In genomic region chr4:165325732-165326512, GRCh38 we compare ENCODE assay signal across 8 cellular contexts. TPM values are rescaled to one million over a fixed set of nuclear protein-coding genes. Genes with fewer than 3 reads are reported as not detected.
DNase-seq lines count a peak whose midpoint lies in the region; ATAC-seq and TF ChIP-seq lines count a peak whose summit lies in the region.

No MANE protein-coding gene starts in this region.

- CTCF ChIA-PET in MCF 10A (lab: Yijun Ruan, JAX), result interaction anchor here (0.6 to 2.7 kb wide), 7 partner anchors 12 to 213 kb away, joined by 3 to 12 read pairs (median 3); partner anchors contain the start of gene TMEM192

- H3K9me3 ChIP-seq in DND-41 (ENCODE audit: insufficient read depth, low read length, severe bottlenecking) (no peaks in the 10 kb centered on the region), mucosa of rectum (ENCODE audit: control insufficient read depth in 2 of 2, low read length in 2 of 2) (no peaks in the 10 kb centered on the region)

- TF ChIP-seq CTCF in DND-41 (IDR thresholded peaks at IDR 0.05; ENCODE audit: borderline replicate concordance, extremely low read depth, low read length, poor library complexity, severe bottlenecking) (no peak), MCF 10A (IDR thresholded peaks at IDR 0.05; ENCODE audit: unreplicated experiment) (no peak)

- H3K27me3 ChIP-seq in DND-41 (ENCODE audit: insufficient read depth, low read length, poor library complexity) (no peaks in the 10 kb centered on the region), mucosa of rectum (ENCODE audit: control insufficient read depth in 2 of 2, insufficient read depth in 2 of 2, low read length in 2 of 2) (no peaks in the 10 kb centered on the region)

- no peaks in the 10 kb centered on the region for H3K9me3 Mint-ChIP-seq in MCF 10A (ENCODE audit: unreplicated experiment)

- no peaks in the 10 kb centered on the region for H3K27me3 Mint-ChIP-seq in MCF 10A (ENCODE audit: insufficient read depth, unreplicated experiment)

- H3K9ac ChIP-seq in DND-41 (ENCODE audit: low read depth, low read length) (peak overlapping the region; percentile 68), mucosa of rectum (ENCODE audit: low read depth in 1 of 2, low read length in 2 of 2) (no peak overlapping the region)

- peaks cover 34% of the 10 kb centered on the region for H3K36me3 Mint-ChIP-seq in MCF 10A (ENCODE audit: insufficient read depth, unreplicated experiment)

- H3K4me3 ChIP-seq in DND-41 (ENCODE audit: low read depth in 1 of 2, low read length in 2 of 2), result peak overlapping the region; percentile 81 to 83; a peak in 2 of 4 replicates
- H3K4me3 ChIP-seq in mucosa of rectum (ENCODE audit: low read length in 2 of 2), result peak overlapping the region; percentile 80 to 95

- peak overlapping the region; percentile 86 for H2AFZ ChIP-seq in DND-41 (ENCODE audit: low read depth, low read length)

- no TSS peak for BruUV-seq in MCF 10A (replicated peaks; lab: Mats Ljungman, UMichigan)

- ATAC-seq in DND-41 (ENCODE audit: insufficient read depth, low read depth) (no peak), GM18511 (IDR thresholded peaks at IDR 0.05; ENCODE audit: unreplicated experiment) (no peak)

- peaks cover 22% of the 10 kb centered on the region for H3K4me1 Mint-ChIP-seq in MCF 10A (ENCODE audit: insufficient read depth, unreplicated experiment)

- peaks cover 14% of the 10 kb centered on the region for H3K36me3 ChIP-seq in DND-41 (ENCODE audit: insufficient read depth, low read length)
- no peaks in the 10 kb centered on the region for H3K36me3 ChIP-seq in mucosa of rectum (ENCODE audit: control insufficient read depth in 2 of 2, insufficient read depth in 2 of 2, low read length in 2 of 2)

- peaks cover 37% of the 10 kb centered on the region for H3K4me1 ChIP-seq in DND-41 (ENCODE audit: insufficient read depth, low read length)
- peaks cover 11 to 14% of the 10 kb centered on the region in 2 donors for H3K4me1 ChIP-seq in mucosa of rectum (ENCODE audit: control insufficient read depth in 2 of 2, insufficient read depth in 2 of 2, low read length in 2 of 2)

- H4K20me1 ChIP-seq in DND-41 (ENCODE audit: insufficient read depth, low read length), result peaks cover 27% of the 10 kb centered on the region

- intact Hi-C loops in MCF 10A (cut with micrococcal nuclease), result loop anchor here (1.0 to 5.0 kb wide), 7 partner anchors 37 to 214 kb away; partner anchors contain the start of gene TMEM192

- peak overlapping the region; percentile 67 for H3K4me2 ChIP-seq in DND-41 (ENCODE audit: insufficient read depth, low read length)

- POLR2A ChIA-PET in MCF 10A (lab: Yijun Ruan, JAX), result interaction anchor here (0.7 to 7.7 kb wide), 14 partner anchors 9 to 548 kb away, joined by 3 to 146 read pairs (median 8); partner anchors contain the start of genes KLHL2 and TMEM192

- H3K27ac ChIP-seq in DND-41 (ENCODE audit: low read length) (peak overlapping the region; percentile 91), mucosa of rectum (ENCODE audit: low read depth in 2 of 2, low read length in 2 of 2) (no peak overlapping the region)

- peaks cover 44% of the 10 kb centered on the region for H3K79me2 ChIP-seq in DND-41 (ENCODE audit: insufficient read depth, low read length)

- no peak for DNase-seq in DND-41
- DNase-seq in LoVo (ENCODE audit: low spot score), result peak; percentile 55
- peak; percentile 88 for DNase-seq in MCF 10A (ENCODE audit: unreplicated experiment)
- DNase-seq in NCI-H446 treated with DMSO at 0.1 percent for 48 hours (lab: John Stamatoyannopoulos, UW), result no peak
- no peak for DNase-seq in NCI-H1105 treated with DMSO at 0.1 percent for 48 hours (lab: John Stamatoyannopoulos, UW)
- DNase-seq in mucosa of gallbladder (ENCODE audit: low spot score), result no peak

- no peak overlapping the region for H3K4me3 Mint-ChIP-seq in MCF 10A (ENCODE audit: unreplicated experiment)

- H3K27ac Mint-ChIP-seq in MCF 10A (ENCODE audit: low read depth, unreplicated experiment), result no peak overlapping the region

RNA-seq across cellular contexts. Expression of gene MSMO1, which starts 1.5 kb away (rescaled TPM):
- total RNA-seq in MCF 10A (2022) (80.4 and 94.9 TPM in 2 replicates), mucosa of gallbladder (246 TPM)

RNA-seq across cellular contexts. Expression of gene CPE, which starts 52.9 kb away (rescaled TPM):
- total RNA-seq in MCF 10A (2022), result 8.3 and 9.1 TPM in 2 replicates
- 39.6 TPM for total RNA-seq in mucosa of gallbladder

Comparison
In these comparisons a context has a peak if more than half of its experiments do, and no peak if none do; other contexts are left out.
1. DNase-seq: peak in LoVo (single experiment) and MCF 10A (single experiment); none in DND-41 (single experiment), NCI-H446 treated with DMSO at 0.1 percent for 48 hours (single experiment), NCI-H1105 treated with DMSO at 0.1 percent for 48 hours (single experiment) and mucosa of gallbladder (single experiment).